Comparison of ENCODE assay signal across 9 cellular contexts in genomic region chr16:54237-54581, GRCh38. TPM values are rescaled to one million over a fixed set of nuclear protein-coding genes. Genes with fewer than 3 reads are reported as not detected.
DNase-seq lines count a peak whose midpoint lies in the region; ATAC-seq and TF ChIP-seq lines count a peak whose summit lies in the region.
"Had no signal": no experiment of that assay in that cellular context is flagged by ENCODE, and none has a peak within 500 bp of the region (broad histone marks: within the 10 kb centered on the region; RNA-seq: fewer than 3 reads in every experiment).

No MANE protein-coding gene starts in this region.

- H3K4me3 ChIP-seq in Caco-2 (ENCODE audit: low read depth, low read length) (peak overlapping the region; percentile 60), PC-3 (ENCODE audit: low read length) (peak overlapping the region; percentile 93), esophagus (ENCODE audit: low read depth in 1 of 2, low read length in 2 of 2) (peak overlapping the region; percentile 84 to 86), trophoblast cell (ENCODE audit: low read depth, low read length) (peak overlapping the region; percentile 78)

- H3K36me3 ChIP-seq in Caco-2 (ENCODE audit: control insufficient read depth, insufficient read depth, low read length) (peaks cover 3% of the 10 kb centered on the region; the same call in 1 of the 2 replicates), PC-3 (ENCODE audit: low read depth, low read length) (no peaks in the 10 kb centered on the region; the same call in 1 of the 2 replicates), esophagus (ENCODE audit: control insufficient read depth in 2 of 2, insufficient read depth in 2 of 2, low read length in 1 of 2) (peaks cover 3 to 39% of the 10 kb centered on the region in 2 donors), trophoblast cell (ENCODE audit: control insufficient read depth in 1 of 2, insufficient read depth in 2 of 2, low read length in 2 of 2) (peaks cover 47% of the 10 kb centered on the region in 2 experiments)

- H3K9me2 ChIP-seq in PC-3 (replicated peaks; ENCODE audit: low read length) = no peaks in the 10 kb centered on the region

- peak overlapping the region; percentile 97 for H4K8ac ChIP-seq in trophoblast cell (ENCODE audit: low read depth, low read length)

- peak overlapping the region; percentile 47 for H2BK120ac ChIP-seq in trophoblast cell (ENCODE audit: insufficient read depth, low read length, poor library complexity)

- H3K36me3 Mint-ChIP-seq in Caco-2 (ENCODE audit: insufficient read depth, unreplicated experiment) = peaks cover 40% of the 10 kb centered on the region

- H2AFZ ChIP-seq in PC-3 (ENCODE audit: low read length) (peak overlapping the region; percentile 95), trophoblast cell (ENCODE audit: insufficient read depth, low read length, poor library complexity) (peak overlapping the region; percentile 96)

- peaks cover 50% of the 10 kb centered on the region for H3K79me2 ChIP-seq in PC-3 (ENCODE audit: low read length)
- H3K79me2 ChIP-seq in trophoblast cell (ENCODE audit: control insufficient read depth, insufficient read depth, low read length, poor library complexity) = peaks cover 3% of the 10 kb centered on the region

- peak overlapping the region; percentile 94 for H3K14ac ChIP-seq in trophoblast cell (ENCODE audit: low read length)

- H3K27ac ChIP-seq in PC-3 (ENCODE audit: low read length) (no peak overlapping the region), esophagus (ENCODE audit: low read depth in 2 of 2, low read length in 1 of 2) (no peak overlapping the region), trophoblast cell (ENCODE audit: low read depth, low read length) (peak overlapping the region; percentile 14)

- peak overlapping the region; percentile 57 for H2BK5ac ChIP-seq in trophoblast cell (ENCODE audit: low read depth, low read length, poor library complexity)

- peak overlapping the region; percentile 55 for H3K18ac ChIP-seq in trophoblast cell (ENCODE audit: low read length)

- no peaks in the 10 kb centered on the region for H3K4me1 Mint-ChIP-seq in Caco-2 (ENCODE audit: low read depth, unreplicated experiment)

- H4K12ac ChIP-seq in trophoblast cell (ENCODE audit: low read depth, low read length) = peak overlapping the region; percentile 92

- in situ Hi-C loops in KBM-7 (cut with MboI; ENCODE audit: low pct_unique_long_range_greater_than_20kb, low sequenced_read_pairs) = no loop called here

- intact Hi-C loops in Caco-2 (cut with micrococcal nuclease; ENCODE audit: unreplicated experiment) = no loop called here
- intact Hi-C loops in PC-3 (cut with micrococcal nuclease) = no loop called here

- no peak overlapping the region for H2AK5ac ChIP-seq in trophoblast cell (ENCODE audit: low read length)

- H3K4ac ChIP-seq in trophoblast cell (ENCODE audit: low read depth, low read length) = peak overlapping the region; percentile 43

- H3K4me1 ChIP-seq in Caco-2 (no peaks in the 10 kb centered on the region), PC-3 (ENCODE audit: insufficient read depth, low read length) (0 out of 2 replicates have a peak, but pooled peaks cover 5% of the 10 kb centered on the region), esophagus (ENCODE audit: control insufficient read depth in 2 of 2, insufficient read depth in 2 of 2, low read length in 1 of 2) (peaks cover 0 to 3% of the 10 kb centered on the region in 2 donors), trophoblast cell (ENCODE audit: control insufficient read depth in 1 of 2, insufficient read depth in 2 of 2, low read length in 2 of 2) (peaks cover 3 to 6% of the 10 kb centered on the region in 2 experiments)

- no peaks in the 10 kb centered on the region for H3F3A ChIP-seq in PC-3 (ENCODE audit: low read length, unreplicated experiment)

- H3K27me3 Mint-ChIP-seq in Caco-2 (ENCODE audit: insufficient read depth, unreplicated experiment) = no peaks in the 10 kb centered on the region

- DNase-seq in Caco-2 (no peak), PC-3 (no peak), trophoblast cell (no peak), NCI-H82 treated with DMSO at 0.1 percent for 48 hours (lab: John Stamatoyannopoulos, UW; ENCODE audit: unreplicated experiment) (no peak), HCEC 1CT (no peak), KBM-7 (no peak)

- H4K20me1 ChIP-seq in PC-3 (ENCODE audit: low read length) = no peaks in the 10 kb centered on the region

- H3K9ac ChIP-seq in PC-3 (ENCODE audit: low read length) (peak overlapping the region; percentile 93), trophoblast cell (ENCODE audit: low read length) (peak overlapping the region; percentile 67)

- H3K9me3 ChIP-seq in Caco-2 (no peaks in the 10 kb centered on the region), PC-3 (ENCODE audit: low read length) (no peaks in the 10 kb centered on the region), esophagus (ENCODE audit: control insufficient read depth in 2 of 2, insufficient read depth in 1 of 2, low read depth in 1 of 2, low read length in 1 of 2) (no peaks in the 10 kb centered on the region), trophoblast cell (ENCODE audit: insufficient read depth, low read depth, low read length) (no peaks in the 10 kb centered on the region)

- WGBS in esophagus, 2 donors = 40 to 41% methylated on average over 12 of the region's 12 CpGs
- WGBS in trophoblast cell (ENCODE audit: extremely low coverage, insufficient coverage, insufficient read length) = no CpG with 5 or more reads among the region's 12 CpGs

- H3K27me3 ChIP-seq in Caco-2 (replicated peaks; ENCODE audit: control insufficient read depth, insufficient read depth, low read length) = no peaks in the 10 kb centered on the region
- no peaks in the 10 kb centered on the region for H3K27me3 ChIP-seq in PC-3 (ENCODE audit: low read length)
- H3K27me3 ChIP-seq in esophagus (ENCODE audit: control insufficient read depth in 1 of 2, insufficient read depth in 2 of 2, low read length in 2 of 2) = no peaks in the 10 kb centered on the region
- no peaks in the 10 kb centered on the region for H3K27me3 ChIP-seq in trophoblast cell (ENCODE audit: insufficient read depth, low read length)

- CTCF ChIA-PET in Caco-2 (lab: Charles Lee) (interaction anchor here (1.2 kb wide), 1 partner anchor 12 kb away, joined by 16 read pairs; no protein-coding TSS in a partner anchor), PC-3 (lab: Charles Lee) (interaction anchor here (1.2 kb wide), 1 partner anchor 11 kb away, joined by 7 read pairs; no protein-coding TSS in a partner anchor)

- POLR2A ChIA-PET in Caco-2 (lab: Charles Lee) = interaction anchor here (1.2 kb wide), 1 partner anchor 16 kb away, joined by 5 read pairs; no protein-coding TSS in a partner anchor
- POLR2A ChIA-PET in PC-3 (lab: Charles Lee; ENCODE audit: unreplicated experiment) = no interaction called here

- H3K4me3 Mint-ChIP-seq in Caco-2 (ENCODE audit: unreplicated experiment) = peak overlapping the region; percentile 99

- H4K91ac ChIP-seq in trophoblast cell (ENCODE audit: low read depth, low read length) = peak overlapping the region; percentile 74

- H3K27ac Mint-ChIP-seq in Caco-2 (ENCODE audit: unreplicated experiment) = peak overlapping the region; percentile 90

- no peak for TF ChIP-seq CTCF in Caco-2 (IDR thresholded peaks at IDR 0.05; ENCODE audit: insufficient read depth in 1 of 2, low read depth in 1 of 2, low read length in 1 of 2, severe bottlenecking in 1 of 2, unreplicated experiment in 1 of 2)
- no peak for TF ChIP-seq CTCF in PC-3 (conservative IDR thresholded peaks at IDR 0.05; ENCODE audit: low read depth, low read length)

- H3K4me2 ChIP-seq in PC-3 (ENCODE audit: low read length) = peak overlapping the region; percentile 93
- H3K4me2 ChIP-seq in trophoblast cell (ENCODE audit: low read length) = peak overlapping the region; percentile 91

- H3K79me1 ChIP-seq in trophoblast cell (ENCODE audit: low read length) = peaks cover 8% of the 10 kb centered on the region

- no peak overlapping the region for H3K23ac ChIP-seq in trophoblast cell (ENCODE audit: low read length)

- no peak overlapping the region for H2BK12ac ChIP-seq in trophoblast cell (ENCODE audit: low read length)

- no peaks in the 10 kb centered on the region for H3K9me3 Mint-ChIP-seq in Caco-2 (ENCODE audit: unreplicated experiment)

- BruUV-seq in Caco-2 (replicated peaks; lab: Mats Ljungman, UMichigan) (TSS peak; percentile 57), PC-3 (replicated peaks; lab: Mats Ljungman, UMichigan) (TSS peak; percentile 49)

- ATAC-seq in PC-3 (peak; percentile 1; the same call in 1 of the 2 replicates), HG03457 (IDR thresholded peaks at IDR 0.05; ENCODE audit: unreplicated experiment) (no peak)

RNA-seq across cellular contexts. Expression of gene SNRNP25, which starts 0.6 kb away (rescaled TPM):
- 57.1 and 60.7 TPM in 2 replicates for total RNA-seq in Caco-2 (2022)
- 45.8 and 62.2 TPM in 2 replicates for total RNA-seq in PC-3 (2014; rRNA removed)
- polyA plus RNA-seq in esophagus = 10 to 100 TPM; 18.1 to 25.6 TPM
- 24.3 and 24.7 TPM in 2 replicates for polyA plus RNA-seq in trophoblast cell (2013)

RNA-seq across cellular contexts. Expression of gene POLR3K, which starts 0.8 kb away (rescaled TPM):
- 29.3 and 32.4 TPM in 2 replicates for total RNA-seq in Caco-2 (2022)
- 20.3 and 30.2 TPM in 2 replicates for total RNA-seq in PC-3 (2014; rRNA removed)
- polyA plus RNA-seq in esophagus = 10 to 100 TPM in 1 of 2 donors, 1 to 10 TPM in 1; 4.3 to 11.4 TPM
- 10.9 and 11.8 TPM in 2 replicates for polyA plus RNA-seq in trophoblast cell (2013)

RNA-seq across cellular contexts. Expression of gene RHBDF1, which starts 18.2 kb away (rescaled TPM):
- 62.3 and 65.8 TPM in 2 replicates for total RNA-seq in Caco-2 (2022)
- total RNA-seq in PC-3 (2014; rRNA removed) = 23.3 and 26.3 TPM in 2 replicates
- 10 to 100 TPM; 36.6 to 56.0 TPM for polyA plus RNA-seq in esophagus
- 52.6 and 57.2 TPM in 2 replicates for polyA plus RNA-seq in trophoblast cell (2013)
- total RNA-seq: T-helper 2 cell treated with Interferon-gamma antibody and Interleukin-4, amounts not matched to agents 100 ng/mL and 5 ng/mL, for 36 hours had no signal

RNA-seq across cellular contexts. Expression of gene MPG, which starts 23.8 kb away (rescaled TPM):
- total RNA-seq in Caco-2 (2022) (39.1 and 41.1 TPM in 2 replicates), PC-3 (2014; rRNA removed) (147 and 175 TPM in 2 replicates)
- 10 to 100 TPM; 42.3 to 45.3 TPM for polyA plus RNA-seq in esophagus
- polyA plus RNA-seq in trophoblast cell (2013) = 65.9 and 66.8 TPM in 2 replicates
